In the genomic region with DNA sequence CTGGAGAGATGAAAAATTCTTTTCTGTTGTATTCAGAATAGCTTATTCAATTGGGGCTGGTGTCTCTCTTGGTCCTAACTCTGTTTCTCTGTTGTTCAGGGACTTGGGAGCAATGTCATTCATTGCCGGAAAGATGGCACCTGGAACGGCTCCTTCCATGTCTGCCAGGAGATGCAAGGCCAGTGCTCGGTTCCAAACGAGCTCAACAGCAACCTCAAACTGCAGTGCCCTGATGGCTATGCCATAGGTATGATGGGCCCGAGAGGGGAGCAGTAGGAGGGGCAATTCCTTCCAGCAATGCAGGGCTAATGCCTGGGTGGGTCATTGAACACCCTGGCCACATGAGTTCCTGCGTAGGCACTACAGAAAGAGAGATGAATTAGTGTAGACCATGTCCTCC, we compare ENCODE assay signal across 35 cellular contexts.
"Had no signal": no experiment of that assay in that cellular context is flagged by ENCODE, and none has a peak within 500 bp of the region (broad histone marks: within the 10 kb centered on the region; RNA-seq: fewer than 3 reads in every experiment).

No MANE protein-coding gene starts in this region.

- H3K27ac ChIP-seq: KMS-11 had no signal

- H3K4me3 ChIP-seq: MG63 had no signal

- H3K27me3 ChIP-seq: MG63 had no signal

- H3K9me3 ChIP-seq: MG63 had no signal

- H3K4me2 ChIP-seq: KMS-11 had no signal

- H3K9ac ChIP-seq: KMS-11 had no signal

- H3K36me3 ChIP-seq: MG63 had no signal

- DNase-seq: Kasumi-1, KBM-7, KG1, MG63, MM.1S, MV-4-11, NCI-H1048, NCI-H1092, NCI-H1092 treated with DMSO at 0.1 percent for 48 hours, NCI-H1105, NCI-H1105 treated with DMSO at 0.1 percent for 48 hours, NCI-H1417, NCI-H1417 treated with DMSO at 0.1 percent for 48 hours, NCI-H1436, NCI-H1436 treated with DMSO at 0.1 percent for 48 hours, NCI-H146, NCI-H1694, NCI-H1694 treated with DMSO at 0.1 percent for 48 hours, NCI-H187, NCI-H187 treated with DMSO at 0.1 percent for 48 hours, NCI-H1930, NCI-H2029, NCI-H2029 treated with DMSO at 0.1 percent for 48 hours, NCI-H2081, NCI-H2081 treated with DMSO at 0.1 percent for 48 hours, NCI-H2107, NCI-H2171, NCI-H2171 treated with DMSO at 0.1 percent for 48 hours, NCI-H2227 treated with DMSO at 0.1 percent for 48 hours, NCI-H226, NCI-H345, NCI-H446, NCI-H446 treated with DMSO at 0.1 percent for 48 hours, NCI-H510A had no signal
